Comparison of ENCODE assay signal across 8 cellular contexts in genomic region chr10:113854019-113854756, GRCh38. TPM values are rescaled to one million over a fixed set of nuclear protein-coding genes. Genes with fewer than 3 reads are reported as not detected.
DNase-seq lines count a peak whose midpoint lies in the region; ATAC-seq and TF ChIP-seq lines count a peak whose summit lies in the region.

Gene DCLRE1A (minus strand): TSS chr10:113854082. CDS start chr10:113853182, 900 bp downstream.
Gene NHLRC2 (plus strand): TSS chr10:113854661. CDS start chr10:113854873, 212 bp downstream.

- peaks cover 28% of the 10 kb centered on the region for H3K36me3 Mint-ChIP-seq in T-helper 1 cell treated with Interleukin-12 subunit alpha and Interleukin-12 subunit beta and Interleukin-4 antibody, amounts not matched to agents 30 μg/mL and 1 μg/mL, for 36 hours (ENCODE audit: low read depth)

- no peak for TF ChIP-seq POLR2A in prostate gland (IDR thresholded peaks at IDR 0.05)

- H3K4me3 ChIP-seq in left ventricle myocardium inferior (peak within 1 kb of the TSS; percentile 93), prostate gland (peak within 1 kb of the TSS; percentile 59 to 85), urinary bladder (ENCODE audit: low read depth, low read length) (peak within 1 kb of the TSS; percentile 90)

- H3K36me3 ChIP-seq in left ventricle myocardium inferior (peaks cover 11% of the 10 kb centered on the region), prostate gland (no peaks in the 10 kb centered on the region), urinary bladder (ENCODE audit: insufficient read depth) (peaks cover 2% of the 10 kb centered on the region)

- TF ChIP-seq CTCF in left ventricle myocardium inferior (IDR thresholded peaks at IDR 0.05; ENCODE audit: borderline replicate concordance) (no peak), prostate gland (IDR thresholded peaks at IDR 0.05) (no peak)

- H3K27me3 Mint-ChIP-seq in T-helper 1 cell treated with Interleukin-12 subunit alpha and Interleukin-12 subunit beta and Interleukin-4 antibody, amounts not matched to agents 30 μg/mL and 1 μg/mL, for 36 hours (ENCODE audit: low read depth), result no peaks in the 10 kb centered on the region

- no peaks in the 10 kb centered on the region for H3K27me3 ChIP-seq in left ventricle myocardium inferior (ENCODE audit: low read depth)
- H3K27me3 ChIP-seq in prostate gland (replicated peaks; ENCODE audit: insufficient read depth), result no peaks in the 10 kb centered on the region

- DNase-seq in GM04503 (ENCODE audit: low read depth), result peak; percentile 45
- peak; percentile 58 for DNase-seq in NCI-H1105 treated with DMSO at 0.1 percent for 48 hours (lab: John Stamatoyannopoulos, UW)
- DNase-seq in amniotic stem cell (lab: John Stamatoyannopoulos, UW), result peak; percentile 42
- DNase-seq in left ventricle myocardium inferior, result peak; percentile 85
- peak; percentile 78 for DNase-seq in prostate gland (ENCODE audit: low spot score)

- peak within 1 kb of the TSS; percentile 95 for H3K4me3 Mint-ChIP-seq in T-helper 1 cell treated with Interleukin-12 subunit alpha and Interleukin-12 subunit beta and Interleukin-4 antibody, amounts not matched to agents 30 μg/mL and 1 μg/mL, for 36 hours

- WGBS in prostate gland, result under 1% methylated on average over 39 of the region's 39 CpGs
- WGBS in urinary bladder, result under 1% methylated on average over 39 of the region's 39 CpGs

- intact Hi-C loops in left ventricle myocardium inferior (cut with micrococcal nuclease) (no loop called here), prostate gland (cut with DNase I) (loop anchor here (2.0 kb wide), 1 partner anchor 191 kb away; no protein-coding TSS in a partner anchor)

- peak within 1 kb of the TSS; percentile 94 for H3K27ac Mint-ChIP-seq in T-helper 1 cell treated with Interleukin-12 subunit alpha and Interleukin-12 subunit beta and Interleukin-4 antibody, amounts not matched to agents 30 μg/mL and 1 μg/mL, for 36 hours

- H3K4me1 Mint-ChIP-seq in T-helper 1 cell treated with Interleukin-12 subunit alpha and Interleukin-12 subunit beta and Interleukin-4 antibody, amounts not matched to agents 30 μg/mL and 1 μg/mL, for 36 hours (ENCODE audit: low read depth), result peaks cover 43% of the 10 kb centered on the region

- H3K27ac ChIP-seq in left ventricle myocardium inferior (replicated peaks) (peak within 1 kb of the TSS; percentile 97), prostate gland (peak within 1 kb of the TSS; percentile 91 to 98), urinary bladder (ENCODE audit: low read depth) (peak within 1 kb of the TSS; percentile 91)

- H3K4me1 ChIP-seq in left ventricle myocardium inferior, result peaks cover 88% of the 10 kb centered on the region
- no peaks in the 10 kb centered on the region for H3K4me1 ChIP-seq in prostate gland (replicated peaks)
- peaks cover 1% of the 10 kb centered on the region for H3K4me1 ChIP-seq in urinary bladder (ENCODE audit: insufficient read depth)

- ATAC-seq in HG02588 (IDR thresholded peaks at IDR 0.05; ENCODE audit: unreplicated experiment), result peak; percentile 51

- H3K9me3 Mint-ChIP-seq in T-helper 1 cell treated with Interleukin-12 subunit alpha and Interleukin-12 subunit beta and Interleukin-4 antibody, amounts not matched to agents 30 μg/mL and 1 μg/mL, for 36 hours, result no peaks in the 10 kb centered on the region

- no peaks in the 10 kb centered on the region for H3K9me3 ChIP-seq in left ventricle myocardium inferior (replicated peaks)
- H3K9me3 ChIP-seq in prostate gland, result no peaks in the 10 kb centered on the region

RNA-seq across cellular contexts. Expression of gene DCLRE1A, which starts in this region (rescaled TPM):
- total RNA-seq in left ventricle myocardium inferior (5.1 TPM), prostate gland (1 to 10 TPM; 6.2 to 9.7 TPM), urinary bladder (14.8 TPM)
- 3.8 TPM for polyA plus RNA-seq in urinary bladder

RNA-seq across cellular contexts. Expression of gene NHLRC2, which starts in this region (rescaled TPM):
- total RNA-seq in left ventricle myocardium inferior (50.1 TPM), prostate gland (10 to 100 TPM; 49.4 to 89.5 TPM), urinary bladder (50.6 TPM)
- polyA plus RNA-seq in urinary bladder, result 6.7 TPM

Comparison
In these comparisons a context has a peak if more than half of its experiments do, and no peak if none do; other contexts are left out.
1. Peak in every context shown above with its lines: DNase-seq, ATAC-seq, H3K4me3 ChIP-seq and H3K27ac ChIP-seq.